In the genomic region with DNA sequence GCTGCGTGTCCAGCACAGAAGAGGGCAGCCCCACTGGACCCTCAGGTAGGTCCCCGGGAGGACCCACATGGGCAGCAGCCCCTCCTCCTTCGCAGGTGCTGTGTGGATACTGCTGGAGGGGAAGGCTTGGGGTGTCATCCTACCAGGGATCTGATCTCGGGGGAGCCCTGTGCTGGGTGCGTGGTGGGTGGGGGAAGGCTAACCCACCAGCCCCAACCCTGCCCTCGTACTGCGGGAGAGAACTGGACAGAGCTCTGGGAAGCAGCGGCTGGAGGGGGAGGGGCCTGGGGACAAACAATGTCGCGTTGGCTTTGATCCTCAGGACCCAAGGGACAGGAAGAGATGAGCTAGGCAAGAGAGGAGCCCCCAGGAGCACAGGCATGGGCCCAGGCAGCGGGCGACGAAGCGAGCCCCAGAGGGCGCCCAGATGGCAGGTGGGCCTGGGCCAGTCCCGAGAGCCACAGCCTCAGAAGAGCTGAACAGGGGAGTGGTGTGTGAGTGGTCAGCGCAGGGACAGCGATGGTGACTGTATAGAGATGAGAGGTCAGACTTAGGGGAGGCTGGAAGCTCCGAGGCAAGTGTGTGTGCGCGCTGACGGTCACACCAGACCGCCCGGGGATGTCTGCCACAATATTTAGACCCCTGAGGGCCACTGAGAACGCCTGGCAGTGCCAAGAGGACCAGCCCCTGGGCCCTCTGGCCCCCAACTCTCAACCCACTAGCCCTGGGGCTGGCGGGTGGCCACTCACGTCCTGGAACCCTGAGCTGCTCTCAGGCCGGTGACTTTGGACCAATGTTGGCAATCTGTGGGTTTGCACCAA, we compare ENCODE assay signal across 1 cellular context.
A peak's percentile ranks its signal among the peaks of the same experiment; 100 is the strongest.
TF ChIP-seq lines count a peak whose summit lies in the region.

No MANE protein-coding gene starts in this region.

TF ChIP-seq in HepG2, 621 proteins besides CTCF, POLR2A, EP300 and RAD21 (continued from another document):
- TF ChIP-seq, protein P1, sequence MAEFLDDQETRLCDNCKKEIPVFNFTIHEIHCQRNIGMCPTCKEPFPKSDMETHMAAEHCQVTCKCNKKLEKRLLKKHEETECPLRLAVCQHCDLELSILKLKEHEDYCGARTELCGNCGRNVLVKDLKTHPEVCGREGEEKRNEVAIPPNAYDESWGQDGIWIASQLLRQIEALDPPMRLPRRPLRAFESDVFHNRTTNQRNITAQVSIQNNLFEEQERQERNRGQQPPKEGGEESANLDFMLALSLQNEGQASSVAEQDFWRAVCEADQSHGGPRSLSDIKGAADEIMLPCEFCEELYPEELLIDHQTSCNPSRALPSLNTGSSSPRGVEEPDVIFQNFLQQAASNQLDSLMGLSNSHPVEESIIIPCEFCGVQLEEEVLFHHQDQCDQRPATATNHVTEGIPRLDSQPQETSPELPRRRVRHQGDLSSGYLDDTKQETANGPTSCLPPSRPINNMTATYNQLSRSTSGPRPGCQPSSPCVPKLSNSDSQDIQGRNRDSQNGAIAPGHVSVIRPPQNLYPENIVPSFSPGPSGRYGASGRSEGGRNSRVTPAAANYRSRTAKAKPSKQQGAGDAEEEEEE (CRISPR knock-in tag; IDR thresholded peaks at IDR 0.05; ENCODE audit: borderline replicate concordance), result no peak
- TF ChIP-seq, protein P2, sequence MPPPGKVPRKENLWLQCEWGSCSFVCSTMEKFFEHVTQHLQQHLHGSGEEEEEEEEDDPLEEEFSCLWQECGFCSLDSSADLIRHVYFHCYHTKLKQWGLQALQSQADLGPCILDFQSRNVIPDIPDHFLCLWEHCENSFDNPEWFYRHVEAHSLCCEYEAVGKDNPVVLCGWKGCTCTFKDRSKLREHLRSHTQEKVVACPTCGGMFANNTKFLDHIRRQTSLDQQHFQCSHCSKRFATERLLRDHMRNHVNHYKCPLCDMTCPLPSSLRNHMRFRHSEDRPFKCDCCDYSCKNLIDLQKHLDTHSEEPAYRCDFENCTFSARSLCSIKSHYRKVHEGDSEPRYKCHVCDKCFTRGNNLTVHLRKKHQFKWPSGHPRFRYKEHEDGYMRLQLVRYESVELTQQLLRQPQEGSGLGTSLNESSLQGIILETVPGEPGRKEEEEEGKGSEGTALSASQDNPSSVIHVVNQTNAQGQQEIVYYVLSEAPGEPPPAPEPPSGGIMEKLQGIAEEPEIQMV (CRISPR knock-in tag; IDR thresholded peaks at IDR 0.05; ENCODE audit: low read depth), result no peak
- TF ChIP-seq PRMT3 (CRISPR knock-in tag; IDR thresholded peaks at IDR 0.05; ENCODE audit: borderline replicate concordance, low read depth) (no peak), SP5 (CRISPR knock-in tag; IDR thresholded peaks at IDR 0.05; ENCODE audit: borderline replicate concordance, low read depth) (peak; percentile 77), ZNF296 (CRISPR knock-in tag; conservative IDR thresholded peaks at IDR 0.05) (peak; percentile 92), MAFK (conservative IDR thresholded peaks at IDR 0.05 in 1 of 2, IDR thresholded peaks at IDR 0.05 in 1 of 2; ENCODE audit: low read length in 2 of 2) (no peak), KDM3A (CRISPR knock-in tag; IDR thresholded peaks at IDR 0.05; ENCODE audit: low read depth) (no peak), CCDC6 (CRISPR knock-in tag; IDR thresholded peaks at IDR 0.05) (no peak), ZFP62 (CRISPR knock-in tag; IDR thresholded peaks at IDR 0.05) (no peak), BORCS8-MEF2B (CRISPR knock-in tag; IDR thresholded peaks at IDR 0.05) (no peak), SRSF4 (IDR thresholded peaks at IDR 0.05; ENCODE audit: low read depth, low read length, poor library complexity, severe bottlenecking) (no peak), ZNF569 (CRISPR knock-in tag; IDR thresholded peaks at IDR 0.05; ENCODE audit: borderline replicate concordance) (no peak), CEBPG (CRISPR knock-in tag; IDR thresholded peaks at IDR 0.05) (no peak; the same call in 1 of the 2 replicates), SMYD3 (CRISPR knock-in tag; IDR thresholded peaks at IDR 0.05) (no peak), SALL1 (CRISPR knock-in tag; IDR thresholded peaks at IDR 0.05) (peak; percentile 36; the same call in 1 of the 2 replicates), TMF1 (CRISPR knock-in tag; IDR thresholded peaks at IDR 0.05; ENCODE audit: low read depth) (no peak), SIX1 (CRISPR knock-in tag; IDR thresholded peaks at IDR 0.05; ENCODE audit: borderline replicate concordance) (no peak), ZSCAN31 (CRISPR knock-in tag; IDR thresholded peaks at IDR 0.05; ENCODE audit: low read depth) (no peak; the same call in 1 of the 2 replicates)
- TF ChIP-seq, protein P3, sequence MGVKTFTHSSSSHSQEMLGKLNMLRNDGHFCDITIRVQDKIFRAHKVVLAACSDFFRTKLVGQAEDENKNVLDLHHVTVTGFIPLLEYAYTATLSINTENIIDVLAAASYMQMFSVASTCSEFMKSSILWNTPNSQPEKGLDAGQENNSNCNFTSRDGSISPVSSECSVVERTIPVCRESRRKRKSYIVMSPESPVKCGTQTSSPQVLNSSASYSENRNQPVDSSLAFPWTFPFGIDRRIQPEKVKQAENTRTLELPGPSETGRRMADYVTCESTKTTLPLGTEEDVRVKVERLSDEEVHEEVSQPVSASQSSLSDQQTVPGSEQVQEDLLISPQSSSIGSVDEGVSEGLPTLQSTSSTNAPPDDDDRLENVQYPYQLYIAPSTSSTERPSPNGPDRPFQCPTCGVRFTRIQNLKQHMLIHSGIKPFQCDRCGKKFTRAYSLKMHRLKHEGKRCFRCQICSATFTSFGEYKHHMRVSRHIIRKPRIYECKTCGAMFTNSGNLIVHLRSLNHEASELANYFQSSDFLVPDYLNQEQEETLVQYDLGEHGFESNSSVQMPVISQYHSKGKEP (CRISPR knock-in tag; IDR thresholded peaks at IDR 0.05), result no peak
- TF ChIP-seq, protein P4, sequence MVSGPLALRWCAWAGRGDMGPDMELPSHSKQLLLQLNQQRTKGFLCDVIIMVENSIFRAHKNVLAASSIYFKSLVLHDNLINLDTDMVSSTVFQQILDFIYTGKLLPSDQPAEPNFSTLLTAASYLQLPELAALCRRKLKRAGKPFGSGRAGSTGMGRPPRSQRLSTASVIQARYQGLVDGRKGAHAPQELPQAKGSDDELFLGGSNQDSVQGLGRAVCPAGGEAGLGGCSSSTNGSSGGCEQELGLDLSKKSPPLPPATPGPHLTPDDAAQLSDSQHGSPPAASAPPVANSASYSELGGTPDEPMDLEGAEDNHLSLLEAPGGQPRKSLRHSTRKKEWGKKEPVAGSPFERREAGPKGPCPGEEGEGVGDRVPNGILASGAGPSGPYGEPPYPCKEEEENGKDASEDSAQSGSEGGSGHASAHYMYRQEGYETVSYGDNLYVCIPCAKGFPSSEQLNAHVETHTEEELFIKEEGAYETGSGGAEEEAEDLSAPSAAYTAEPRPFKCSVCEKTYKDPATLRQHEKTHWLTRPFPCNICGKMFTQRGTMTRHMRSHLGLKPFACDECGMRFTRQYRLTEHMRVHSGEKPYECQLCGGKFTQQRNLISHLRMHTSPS (CRISPR knock-in tag; IDR thresholded peaks at IDR 0.05; ENCODE audit: low read depth), result no peak; the same call in 1 of the 2 replicates
- TF ChIP-seq, protein P5, sequence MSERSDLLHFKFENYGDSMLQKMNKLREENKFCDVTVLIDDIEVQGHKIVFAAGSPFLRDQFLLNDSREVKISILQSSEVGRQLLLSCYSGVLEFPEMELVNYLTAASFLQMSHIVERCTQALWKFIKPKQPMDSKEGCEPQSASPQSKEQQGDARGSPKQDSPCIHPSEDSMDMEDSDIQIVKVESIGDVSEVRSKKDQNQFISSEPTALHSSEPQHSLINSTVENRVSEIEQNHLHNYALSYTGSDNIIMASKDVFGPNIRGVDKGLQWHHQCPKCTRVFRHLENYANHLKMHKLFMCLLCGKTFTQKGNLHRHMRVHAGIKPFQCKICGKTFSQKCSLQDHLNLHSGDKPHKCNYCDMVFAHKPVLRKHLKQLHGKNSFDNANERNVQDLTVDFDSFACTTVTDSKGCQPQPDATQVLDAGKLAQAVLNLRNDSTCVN (CRISPR knock-in tag; IDR thresholded peaks at IDR 0.05; ENCODE audit: borderline replicate concordance), result no peak; the same call in 1 of the 2 replicates
TF ChIP-seq in HepG2: peak in this region for 147.
